ENCODE assay signal across 1 cellular context in genomic region chr1:163701783-163702182, GRCh38.
TF ChIP-seq lines count a peak whose summit lies in the region.

No MANE protein-coding gene starts in this region.

TF ChIP-seq in HepG2, 621 proteins besides CTCF, POLR2A, EP300 and RAD21 (continued from another document):
- TF ChIP-seq ZNF574 (CRISPR knock-in tag; IDR thresholded peaks at IDR 0.05) (no peak), IRF9 (CRISPR knock-in tag; IDR thresholded peaks at IDR 0.05; ENCODE audit: borderline replicate concordance) (no peak)
